2 cellular contexts compared by ENCODE assay signal in the genomic region with DNA sequence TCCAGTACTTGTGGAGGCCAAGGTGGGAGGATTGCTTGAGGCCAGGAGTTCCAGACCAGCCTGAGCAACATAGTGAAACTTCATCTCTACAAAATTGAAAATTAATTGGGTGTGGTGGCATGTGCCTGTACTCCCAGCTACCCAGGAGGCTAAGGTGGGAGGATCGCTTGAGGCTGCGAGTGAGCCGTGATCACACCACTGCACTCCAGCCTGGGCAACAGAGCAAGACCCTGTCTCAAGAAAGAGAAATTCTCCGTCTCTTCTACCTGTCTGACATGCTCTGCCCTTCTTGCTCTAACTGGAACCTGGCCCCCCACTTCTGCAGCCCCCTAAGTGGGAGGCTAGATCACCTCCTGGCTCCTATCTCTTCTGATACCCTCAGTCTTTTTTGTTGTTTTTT.
TF ChIP-seq lines count a peak whose summit lies in the region.

No MANE protein-coding gene starts in this region.

TF ChIP-seq in IMR-90, 13 proteins besides CTCF, POLR2A, EP300 and RAD21:
- TF ChIP-seq NFE2L2 (IDR thresholded peaks at IDR 0.05; ENCODE audit: low read depth, low read length) = no peak

TF ChIP-seq in GM23338, 12 proteins besides CTCF, POLR2A, EP300 and RAD21:
- TF ChIP-seq STAT1 (IDR thresholded peaks at IDR 0.05; ENCODE audit: unreplicated experiment) (no peak), JUNB (IDR thresholded peaks at IDR 0.05; ENCODE audit: unreplicated experiment) (no peak), ZNF114 (CRISPR knock-in tag; IDR thresholded peaks at IDR 0.05) (no peak), CREB1 (CRISPR knock-in tag; IDR thresholded peaks at IDR 0.05; ENCODE audit: low read depth) (no peak), EZH2phosphoT487 (IDR thresholded peaks at IDR 0.05; ENCODE audit: unreplicated experiment) (no peak), NANOG (IDR thresholded peaks at IDR 0.05; ENCODE audit: borderline replicate concordance) (no peak), ZNF331 (CRISPR knock-in tag; IDR thresholded peaks at IDR 0.05; ENCODE audit: low read depth) (no peak), POLR2AphosphoS5 (IDR thresholded peaks at IDR 0.05; ENCODE audit: low read depth) (no peak), EZH2 (IDR thresholded peaks at IDR 0.05; ENCODE audit: low read depth, unreplicated experiment) (no peak)
- TF ChIP-seq, protein P1, sequence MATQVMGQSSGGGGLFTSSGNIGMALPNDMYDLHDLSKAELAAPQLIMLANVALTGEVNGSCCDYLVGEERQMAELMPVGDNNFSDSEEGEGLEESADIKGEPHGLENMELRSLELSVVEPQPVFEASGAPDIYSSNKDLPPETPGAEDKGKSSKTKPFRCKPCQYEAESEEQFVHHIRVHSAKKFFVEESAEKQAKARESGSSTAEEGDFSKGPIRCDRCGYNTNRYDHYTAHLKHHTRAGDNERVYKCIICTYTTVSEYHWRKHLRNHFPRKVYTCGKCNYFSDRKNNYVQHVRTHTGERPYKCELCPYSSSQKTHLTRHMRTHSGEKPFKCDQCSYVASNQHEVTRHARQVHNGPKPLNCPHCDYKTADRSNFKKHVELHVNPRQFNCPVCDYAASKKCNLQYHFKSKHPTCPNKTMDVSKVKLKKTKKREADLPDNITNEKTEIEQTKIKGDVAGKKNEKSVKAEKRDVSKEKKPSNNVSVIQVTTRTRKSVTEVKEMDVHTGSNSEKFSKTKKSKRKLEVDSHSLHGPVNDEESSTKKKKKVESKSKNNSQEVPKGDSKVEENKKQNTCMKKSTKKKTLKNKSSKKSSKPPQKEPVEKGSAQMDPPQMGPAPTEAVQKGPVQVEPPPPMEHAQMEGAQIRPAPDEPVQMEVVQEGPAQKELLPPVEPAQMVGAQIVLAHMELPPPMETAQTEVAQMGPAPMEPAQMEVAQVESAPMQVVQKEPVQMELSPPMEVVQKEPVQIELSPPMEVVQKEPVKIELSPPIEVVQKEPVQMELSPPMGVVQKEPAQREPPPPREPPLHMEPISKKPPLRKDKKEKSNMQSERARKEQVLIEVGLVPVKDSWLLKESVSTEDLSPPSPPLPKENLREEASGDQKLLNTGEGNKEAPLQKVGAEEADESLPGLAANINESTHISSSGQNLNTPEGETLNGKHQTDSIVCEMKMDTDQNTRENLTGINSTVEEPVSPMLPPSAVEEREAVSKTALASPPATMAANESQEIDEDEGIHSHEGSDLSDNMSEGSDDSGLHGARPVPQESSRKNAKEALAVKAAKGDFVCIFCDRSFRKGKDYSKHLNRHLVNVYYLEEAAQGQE (IDR thresholded peaks at IDR 0.05; ENCODE audit: unreplicated experiment) = no peak
- TF ChIP-seq, protein P2, sequence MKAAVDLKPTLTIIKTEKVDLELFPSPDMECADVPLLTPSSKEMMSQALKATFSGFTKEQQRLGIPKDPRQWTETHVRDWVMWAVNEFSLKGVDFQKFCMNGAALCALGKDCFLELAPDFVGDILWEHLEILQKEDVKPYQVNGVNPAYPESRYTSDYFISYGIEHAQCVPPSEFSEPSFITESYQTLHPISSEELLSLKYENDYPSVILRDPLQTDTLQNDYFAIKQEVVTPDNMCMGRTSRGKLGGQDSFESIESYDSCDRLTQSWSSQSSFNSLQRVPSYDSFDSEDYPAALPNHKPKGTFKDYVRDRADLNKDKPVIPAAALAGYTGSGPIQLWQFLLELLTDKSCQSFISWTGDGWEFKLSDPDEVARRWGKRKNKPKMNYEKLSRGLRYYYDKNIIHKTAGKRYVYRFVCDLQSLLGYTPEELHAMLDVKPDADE (IDR thresholded peaks at IDR 0.05) = no peak
- TF ChIP-seq, protein P3, sequence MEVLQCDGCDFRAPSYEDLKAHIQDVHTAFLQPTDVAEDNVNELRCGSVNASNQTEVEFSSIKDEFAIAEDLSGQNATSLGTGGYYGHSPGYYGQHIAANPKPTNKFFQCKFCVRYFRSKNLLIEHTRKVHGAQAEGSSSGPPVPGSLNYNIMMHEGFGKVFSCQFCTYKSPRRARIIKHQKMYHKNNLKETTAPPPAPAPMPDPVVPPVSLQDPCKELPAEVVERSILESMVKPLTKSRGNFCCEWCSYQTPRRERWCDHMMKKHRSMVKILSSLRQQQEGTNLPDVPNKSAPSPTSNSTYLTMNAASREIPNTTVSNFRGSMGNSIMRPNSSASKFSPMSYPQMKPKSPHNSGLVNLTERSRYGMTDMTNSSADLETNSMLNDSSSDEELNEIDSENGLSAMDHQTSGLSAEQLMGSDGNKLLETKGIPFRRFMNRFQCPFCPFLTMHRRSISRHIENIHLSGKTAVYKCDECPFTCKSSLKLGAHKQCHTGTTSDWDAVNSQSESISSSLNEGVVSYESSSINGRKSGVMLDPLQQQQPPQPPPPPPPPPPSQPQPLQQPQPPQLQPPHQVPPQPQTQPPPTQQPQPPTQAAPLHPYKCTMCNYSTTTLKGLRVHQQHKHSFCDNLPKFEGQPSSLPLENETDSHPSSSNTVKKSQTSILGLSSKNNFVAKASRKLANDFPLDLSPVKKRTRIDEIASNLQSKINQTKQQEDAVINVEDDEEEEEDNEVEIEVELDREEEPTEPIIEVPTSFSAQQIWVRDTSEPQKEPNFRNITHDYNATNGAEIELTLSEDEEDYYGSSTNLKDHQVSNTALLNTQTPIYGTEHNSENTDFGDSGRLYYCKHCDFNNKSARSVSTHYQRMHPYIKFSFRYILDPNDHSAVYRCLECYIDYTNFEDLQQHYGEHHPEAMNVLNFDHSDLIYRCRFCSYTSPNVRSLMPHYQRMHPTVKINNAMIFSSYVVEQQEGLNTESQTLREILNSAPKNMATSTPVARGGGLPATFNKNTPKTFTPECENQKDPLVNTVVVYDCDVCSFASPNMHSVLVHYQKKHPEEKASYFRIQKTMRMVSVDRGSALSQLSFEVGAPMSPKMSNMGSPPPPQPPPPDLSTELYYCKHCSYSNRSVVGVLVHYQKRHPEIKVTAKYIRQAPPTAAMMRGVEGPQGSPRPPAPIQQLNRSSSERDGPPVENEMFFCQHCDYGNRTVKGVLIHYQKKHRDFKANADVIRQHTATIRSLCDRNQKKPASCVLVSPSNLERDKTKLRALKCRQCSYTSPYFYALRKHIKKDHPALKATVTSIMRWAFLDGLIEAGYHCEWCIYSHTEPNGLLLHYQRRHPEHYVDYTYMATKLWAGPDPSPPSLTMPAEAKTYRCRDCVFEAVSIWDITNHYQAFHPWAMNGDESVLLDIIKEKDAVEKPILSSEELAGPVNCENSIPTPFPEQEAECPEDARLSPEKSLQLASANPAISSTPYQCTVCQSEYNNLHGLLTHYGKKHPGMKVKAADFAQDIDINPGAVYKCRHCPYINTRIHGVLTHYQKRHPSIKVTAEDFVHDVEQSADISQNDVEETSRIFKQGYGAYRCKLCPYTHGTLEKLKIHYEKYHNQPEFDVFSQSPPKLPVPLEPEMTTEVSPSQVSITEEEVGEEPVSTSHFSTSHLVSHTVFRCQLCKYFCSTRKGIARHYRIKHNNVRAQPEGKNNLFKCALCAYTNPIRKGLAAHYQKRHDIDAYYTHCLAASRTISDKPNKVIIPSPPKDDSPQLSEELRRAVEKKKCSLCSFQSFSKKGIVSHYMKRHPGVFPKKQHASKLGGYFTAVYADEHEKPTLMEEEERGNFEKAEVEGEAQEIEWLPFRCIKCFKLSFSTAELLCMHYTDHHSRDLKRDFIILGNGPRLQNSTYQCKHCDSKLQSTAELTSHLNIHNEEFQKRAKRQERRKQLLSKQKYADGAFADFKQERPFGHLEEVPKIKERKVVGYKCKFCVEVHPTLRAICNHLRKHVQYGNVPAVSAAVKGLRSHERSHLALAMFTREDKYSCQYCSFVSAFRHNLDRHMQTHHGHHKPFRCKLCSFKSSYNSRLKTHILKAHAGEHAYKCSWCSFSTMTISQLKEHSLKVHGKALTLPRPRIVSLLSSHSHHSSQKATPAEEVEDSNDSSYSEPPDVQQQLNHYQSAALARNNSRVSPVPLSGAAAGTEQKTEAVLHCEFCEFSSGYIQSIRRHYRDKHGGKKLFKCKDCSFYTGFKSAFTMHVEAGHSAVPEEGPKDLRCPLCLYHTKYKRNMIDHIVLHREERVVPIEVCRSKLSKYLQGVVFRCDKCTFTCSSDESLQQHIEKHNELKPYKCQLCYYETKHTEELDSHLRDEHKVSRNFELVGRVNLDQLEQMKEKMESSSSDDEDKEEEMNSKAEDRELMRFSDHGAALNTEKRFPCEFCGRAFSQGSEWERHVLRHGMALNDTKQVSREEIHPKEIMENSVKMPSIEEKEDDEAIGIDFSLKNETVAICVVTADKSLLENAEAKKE (CRISPR knock-in tag; IDR thresholded peaks at IDR 0.05) = no peak
